In genomic region chr7:75092892-75093249, GRCh38 we compare ENCODE assay signal across 8 cellular contexts. TPM values are rescaled to one million over a fixed set of nuclear protein-coding genes. Genes with fewer than 3 reads are reported as not detected.
DNase-seq lines count a peak whose midpoint lies in the region; ATAC-seq and TF ChIP-seq lines count a peak whose summit lies in the region.
"Not testable (repeated sequence)": the region's sequence is repeated elsewhere in the genome, so short reads cannot be mapped to it uniquely, and the experiment has no call there.

No MANE protein-coding gene starts in this region.

- H3K27ac ChIP-seq in angular gyrus (ENCODE audit: low read depth, low read length) (peak overlapping the region; percentile 73), left ventricle myocardium inferior (replicated peaks) (peak overlapping the region; percentile 99)

- ATAC-seq in GM21723 (IDR thresholded peaks at IDR 0.05; ENCODE audit: unreplicated experiment), result peak; percentile 96
- peak; percentile 94 for ATAC-seq in HG03469 (IDR thresholded peaks at IDR 0.05; ENCODE audit: unreplicated experiment)
- peak; percentile 98 for ATAC-seq in stimulated activated effector memory CD8-positive, alpha-beta T cell treated with anti-CD3 and anti-CD28 coated beads, Interleukin-12 subunit alpha, Interleukin-12 subunit beta, amount 100 ng/mL, for 72 hours

- H3K4me3 ChIP-seq in GM06990 (replicated peaks; ENCODE audit: low read depth, low read length) (peak overlapping the region; percentile 59), left ventricle myocardium inferior (peak overlapping the region; percentile 69)

- not testable (repeated sequence) for H3K9me3 ChIP-seq in left ventricle myocardium inferior (replicated peaks)

- intact Hi-C loops in left ventricle myocardium inferior (cut with micrococcal nuclease); posterior cingulate gyrus (cut with DNase I): not testable (repeated sequence)

- H3K4me3 Mint-ChIP-seq in stimulated activated effector memory CD8-positive, alpha-beta T cell treated with anti-CD3 and anti-CD28 coated beads, Interleukin-12 subunit alpha, Interleukin-12 subunit beta, amount 100 ng/mL, for 72 hours, result peak overlapping the region; percentile 68

- H3K36me3 ChIP-seq in GM06990 (ENCODE audit: control insufficient read depth, insufficient read depth, low read length); left ventricle myocardium inferior: not testable (repeated sequence)

- H3K27me3 ChIP-seq in GM06990 (replicated peaks; ENCODE audit: control insufficient read depth, insufficient read depth, low read length); left ventricle myocardium inferior (ENCODE audit: low read depth): not testable (repeated sequence)

- not testable (repeated sequence) for DNase-seq in GM06990 (ENCODE audit: extremely low read depth, insufficient read length)
- DNase-seq in activated CD4-positive, alpha-beta T cell treated with anti-CD3 and anti-CD28 coated beads for 1 hour, result peak; percentile 90
- DNase-seq in left ventricle myocardium inferior (peak; percentile 95), posterior cingulate gyrus (peak; percentile 88 to 100 (median 98))
- peak; percentile 70 to 90 for DNase-seq in stimulated activated effector memory CD8-positive, alpha-beta T cell treated with anti-CD3 and anti-CD28 coated beads, Interleukin-12 subunit alpha, Interleukin-12 subunit beta, amount 100 ng/mL, for 72 hours (ENCODE audit: low spot score in 2 of 2)

- H3K4me1 ChIP-seq in left ventricle myocardium inferior, result not testable (repeated sequence)

- not testable (repeated sequence) for TF ChIP-seq CTCF in GM06990 (IDR thresholded peaks at IDR 0.05; ENCODE audit: insufficient read depth, low read length, poor library complexity, severe bottlenecking); left ventricle myocardium inferior (IDR thresholded peaks at IDR 0.05; ENCODE audit: borderline replicate concordance)

- H3K27ac Mint-ChIP-seq in stimulated activated effector memory CD8-positive, alpha-beta T cell treated with anti-CD3 and anti-CD28 coated beads, Interleukin-12 subunit alpha, Interleukin-12 subunit beta, amount 100 ng/mL, for 72 hours, result not testable (repeated sequence)

- H3K4me1 Mint-ChIP-seq in stimulated activated effector memory CD8-positive, alpha-beta T cell treated with anti-CD3 and anti-CD28 coated beads, Interleukin-12 subunit alpha, Interleukin-12 subunit beta, amount 100 ng/mL, for 72 hours, result not testable (repeated sequence)

- not testable (repeated sequence) for H3K36me3 Mint-ChIP-seq in stimulated activated effector memory CD8-positive, alpha-beta T cell treated with anti-CD3 and anti-CD28 coated beads, Interleukin-12 subunit alpha, Interleukin-12 subunit beta, amount 100 ng/mL, for 72 hours

- H3K9me3 Mint-ChIP-seq in stimulated activated effector memory CD8-positive, alpha-beta T cell treated with anti-CD3 and anti-CD28 coated beads, Interleukin-12 subunit alpha, Interleukin-12 subunit beta, amount 100 ng/mL, for 72 hours, result not testable (repeated sequence)

RNA-seq across cellular contexts. Expression of gene GTF2IRD2B, which starts 0.5 kb away (rescaled TPM):
- 32.1 TPM for total RNA-seq in left ventricle myocardium inferior

RNA-seq across cellular contexts. Expression of gene RCC1L, which starts 19.3 kb away (rescaled TPM):
- 50.0 TPM for total RNA-seq in left ventricle myocardium inferior
